ENCODE assay signal across 20 cellular contexts in the genomic region with DNA sequence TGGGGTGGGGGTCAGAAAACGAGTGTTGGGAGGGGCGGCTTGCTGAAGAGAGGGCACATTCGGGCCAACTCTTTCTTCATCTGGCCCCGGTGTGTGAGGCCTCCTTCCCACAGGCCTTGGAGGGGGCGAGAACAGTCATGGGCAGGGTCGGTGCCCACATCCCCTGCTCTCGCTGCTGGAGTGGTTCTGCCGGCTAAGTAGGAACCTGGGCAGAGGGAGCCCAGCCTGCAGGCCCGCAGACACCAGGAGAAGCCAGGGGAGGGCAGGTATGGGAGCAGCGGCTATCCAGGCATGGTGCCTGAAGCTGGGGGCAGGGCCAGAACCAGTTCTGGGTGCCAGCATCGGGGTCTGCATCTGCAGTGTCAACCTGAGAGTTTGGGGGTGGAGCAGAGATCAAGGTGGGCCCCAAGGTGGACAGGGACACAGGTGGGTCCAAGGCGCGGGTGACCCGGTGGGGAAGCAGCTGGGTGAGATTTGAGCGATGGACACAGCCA. TPM values are rescaled to one million over a fixed set of nuclear protein-coding genes. Genes with fewer than 3 reads are reported as not detected.
DNase-seq lines count a peak whose midpoint lies in the region; ATAC-seq and TF ChIP-seq lines count a peak whose summit lies in the region.
"Had no signal": no experiment of that assay in that cellular context is flagged by ENCODE, and none has a peak within 500 bp of the region (broad histone marks: within the 10 kb centered on the region; RNA-seq: fewer than 3 reads in every experiment).

No MANE protein-coding gene starts in this region.

- H3K4me2 ChIP-seq in BLaER1 treated with 17β-estradiol and CSF1 and Interleukin-3, amounts not matched to agents 10 nM and 100 nM = peak overlapping the region; percentile 31 to 84 (median 64); a peak in 21 of 22 replicates
- H3K4me2 ChIP-seq in osteoblast (ENCODE audit: insufficient read depth, low read length) (no peak overlapping the region), SK-N-SH (no peak overlapping the region)
- H3K4me2 ChIP-seq: A549, KMS-11, PC-9 had no signal

- intact Hi-C loops in cardiac septum (cut with DNase I) = no loop called here
- intact Hi-C loops in left ventricle myocardium superior (cut with micrococcal nuclease) = no loop called here

- no peak for TF ChIP-seq CTCF in right atrium auricular region (IDR thresholded peaks at IDR 0.05)
- TF ChIP-seq CTCF in osteoblast (IDR thresholded peaks at IDR 0.05; ENCODE audit: extremely low read depth, low read depth, low read length) = no peak
- no peak for TF ChIP-seq CTCF in SK-N-SH (IDR thresholded peaks at IDR 0.05)

- H4K20me1 ChIP-seq in BLaER1 treated with 17β-estradiol and CSF1 and Interleukin-3, amounts not matched to agents 10 nM and 100 nM = peaks cover 0 to 19% (median 0%) of the 10 kb centered on the region in 11 experiments; a peak in 4 of 22 replicates
- H4K20me1 ChIP-seq in osteoblast (ENCODE audit: insufficient read depth, low read length) (no peaks in the 10 kb centered on the region), SK-N-SH (ENCODE audit: insufficient read depth) (no peaks in the 10 kb centered on the region)

- H3K27ac ChIP-seq in right atrium auricular region = no peak overlapping the region
- H3K27ac ChIP-seq in BLaER1 treated with 17β-estradiol and CSF1 and Interleukin-3, amounts not matched to agents 10 nM and 100 nM = no peak overlapping the region
- H3K27ac ChIP-seq in osteoblast (ENCODE audit: low read depth, low read length) = no peak overlapping the region
- no peak overlapping the region; a peak in 1 of 4 replicates for H3K27ac ChIP-seq in SK-N-SH (ENCODE audit: low read depth in 2 of 2, low read length in 1 of 2)
- H3K27ac ChIP-seq: C4-2B, KMS-11, PC-9, RWPE1, SJSA1 had no signal

- H3K36me3 ChIP-seq in right atrium auricular region = no peaks in the 10 kb centered on the region
- H3K36me3 ChIP-seq in BLaER1 treated with 17β-estradiol and CSF1 and Interleukin-3, amounts not matched to agents 10 nM and 100 nM = no peaks in the 10 kb centered on the region
- no peaks in the 10 kb centered on the region for H3K36me3 ChIP-seq in osteoblast (ENCODE audit: insufficient read depth, low read length)
- no peaks in the 10 kb centered on the region for H3K36me3 ChIP-seq in SK-N-SH (replicated peaks in 1 of 2; ENCODE audit: control insufficient read depth in 1 of 2, insufficient read depth in 2 of 2, low read length in 1 of 2)
- H3K36me3 ChIP-seq: SJSA1 had no signal

- CTCF ChIA-PET in SK-N-SH (lab: Yijun Ruan, JAX) = interaction anchor here (0.7 to 1.9 kb wide), 8 partner anchors 19 to 179 kb away, joined by 3 to 6 read pairs (median 3); a partner anchor contains a TSS

- H2AFZ ChIP-seq in osteoblast (ENCODE audit: low read length) = no peak overlapping the region
- H2AFZ ChIP-seq in SK-N-SH (ENCODE audit: low read depth) = no peak overlapping the region
- H2AFZ ChIP-seq: PC-9 had no signal

- DNase-seq in cardiac septum (ENCODE audit: low spot score) = peak; percentile 24
- DNase-seq in right atrium auricular region (ENCODE audit: low spot score) = no peak
- DNase-seq in left ventricle myocardium superior = peak; percentile 10
- peak; percentile 35 for DNase-seq in osteoblast (ENCODE audit: insufficient read length, low spot score, missing footprints)
- DNase-seq in SK-N-SH = no peak
- DNase-seq: DMS79, GOT3, MV-4-11, NCI-H1694 treated with DMSO at 0.1 percent for 48 hours, NCI-H2107, NCI-H524 had no signal

- no peak for TF ChIP-seq RAD21 in SK-N-SH (IDR thresholded peaks at IDR 0.05; ENCODE audit: low read length)

- H3K4me1 ChIP-seq in right atrium auricular region = no peaks in the 10 kb centered on the region
- H3K4me1 ChIP-seq in BLaER1 treated with 17β-estradiol and CSF1 and Interleukin-3, amounts not matched to agents 10 nM and 100 nM = peaks cover 23 to 48% (median 41%) of the 10 kb centered on the region in 10 experiments
- peaks cover 2% of the 10 kb centered on the region for H3K4me1 ChIP-seq in osteoblast (ENCODE audit: insufficient read depth, low read length)
- H3K4me1 ChIP-seq in SK-N-SH (ENCODE audit: control insufficient read depth in 1 of 2, insufficient read depth in 2 of 2, low read depth in 1 of 2, low read length in 1 of 2) = peaks cover 0 to 33% of the 10 kb centered on the region in 2 experiments; a peak in 1 of 4 replicates
- H3K4me1 ChIP-seq: SJSA1 had no signal

- H3K79me2 ChIP-seq in osteoblast (ENCODE audit: insufficient read depth, low read length) (no peaks in the 10 kb centered on the region), SK-N-SH (ENCODE audit: insufficient read depth) (no peaks in the 10 kb centered on the region)

- H3F3A ChIP-seq in SK-N-SH (replicated peaks; ENCODE audit: insufficient read depth) = no peaks in the 10 kb centered on the region

- no peaks in the 10 kb centered on the region for H3K9me3 ChIP-seq in right atrium auricular region
- peaks cover 0 to 9% (median under 1%) of the 10 kb centered on the region in 11 experiments; a peak in 14 of 22 replicates for H3K9me3 ChIP-seq in BLaER1 treated with 17β-estradiol and CSF1 and Interleukin-3, amounts not matched to agents 10 nM and 100 nM (replicated peaks in 1 of 11)
- H3K9me3 ChIP-seq in osteoblast (ENCODE audit: low read depth, low read length) = no peaks in the 10 kb centered on the region
- no peaks in the 10 kb centered on the region for H3K9me3 ChIP-seq in SK-N-SH
- H3K9me3 ChIP-seq: SJSA1 had no signal

- ATAC-seq in left ventricle myocardium superior (no peak), GM19395 (IDR thresholded peaks at IDR 0.05; ENCODE audit: unreplicated experiment) (no peak), HG03378 (IDR thresholded peaks at IDR 0.05; ENCODE audit: unreplicated experiment) (no peak)

- no peaks in the 10 kb centered on the region for H3K9me2 ChIP-seq in SK-N-SH

- POLR2A ChIA-PET in SK-N-SH (lab: Yijun Ruan, JAX) = no interaction called here

- TF ChIP-seq EP300 in SK-N-SH (IDR thresholded peaks at IDR 0.05; ENCODE audit: borderline replicate concordance in 1 of 2, low read depth in 1 of 2, low read length in 1 of 2) = no peak

- H3K9ac ChIP-seq in BLaER1 treated with 17β-estradiol and CSF1 and Interleukin-3, amounts not matched to agents 10 nM and 100 nM = peak overlapping the region in 1 of 11 experiments; percentile 14; a peak in 2 of 22 replicates
- H3K9ac ChIP-seq in SK-N-SH = no peak overlapping the region
- H3K9ac ChIP-seq: KMS-11 had no signal

- WGBS in SK-N-SH (ENCODE audit: low lambda C conversion rate) = 79% methylated on average over 14 of the region's 15 CpGs

- H3K27me3 ChIP-seq in right atrium auricular region = no peaks in the 10 kb centered on the region
- peaks cover 0 to 57% (median 0%) of the 10 kb centered on the region in 11 experiments; a peak in 6 of 22 replicates for H3K27me3 ChIP-seq in BLaER1 treated with 17β-estradiol and CSF1 and Interleukin-3, amounts not matched to agents 10 nM and 100 nM
- H3K27me3 ChIP-seq in osteoblast (ENCODE audit: insufficient read depth, low read length) = peaks cover 7% of the 10 kb centered on the region
- H3K27me3 ChIP-seq in SK-N-SH (ENCODE audit: insufficient read depth) = no peaks in the 10 kb centered on the region
- H3K27me3 ChIP-seq: SJSA1 had no signal

- H3K4me3 ChIP-seq in right atrium auricular region (no peak overlapping the region), osteoblast (ENCODE audit: insufficient read depth, low read length) (no peak overlapping the region), SK-N-SH (ENCODE audit: low read depth in 2 of 2, low read length in 1 of 2) (no peak overlapping the region)
- H3K4me3 ChIP-seq in BLaER1 treated with 17β-estradiol and CSF1 and Interleukin-3, amounts not matched to agents 10 nM and 100 nM = no peak overlapping the region
- H3K4me3 ChIP-seq: A549, PC-9, SJSA1 had no signal

TF ChIP-seq in SK-N-SH, 30 proteins besides CTCF, POLR2A, EP300 and RAD21:
- no peak for TF ChIP-seq GATA2 (CRISPR knock-in tag; IDR thresholded peaks at IDR 0.05)
- no peak for TF ChIP-seq ELF1 (IDR thresholded peaks at IDR 0.05)
- no peak for TF ChIP-seq RCOR1 (IDR thresholded peaks at IDR 0.05; ENCODE audit: low read length)
- TF ChIP-seq NFIC (IDR thresholded peaks at IDR 0.05; ENCODE audit: borderline replicate concordance) = no peak
- no peak for TF ChIP-seq MXI1 (IDR thresholded peaks at IDR 0.05; ENCODE audit: low read depth, low read length)
- no peak for TF ChIP-seq TAF1 (IDR thresholded peaks at IDR 0.05; ENCODE audit: borderline replicate concordance, low read depth, low read length)
- TF ChIP-seq, protein P1, sequence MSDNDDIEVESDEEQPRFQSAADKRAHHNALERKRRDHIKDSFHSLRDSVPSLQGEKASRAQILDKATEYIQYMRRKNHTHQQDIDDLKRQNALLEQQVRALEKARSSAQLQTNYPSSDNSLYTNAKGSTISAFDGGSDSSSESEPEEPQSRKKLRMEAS (IDR thresholded peaks at IDR 0.05; ENCODE audit: low read depth) = no peak
- TF ChIP-seq, protein P2, sequence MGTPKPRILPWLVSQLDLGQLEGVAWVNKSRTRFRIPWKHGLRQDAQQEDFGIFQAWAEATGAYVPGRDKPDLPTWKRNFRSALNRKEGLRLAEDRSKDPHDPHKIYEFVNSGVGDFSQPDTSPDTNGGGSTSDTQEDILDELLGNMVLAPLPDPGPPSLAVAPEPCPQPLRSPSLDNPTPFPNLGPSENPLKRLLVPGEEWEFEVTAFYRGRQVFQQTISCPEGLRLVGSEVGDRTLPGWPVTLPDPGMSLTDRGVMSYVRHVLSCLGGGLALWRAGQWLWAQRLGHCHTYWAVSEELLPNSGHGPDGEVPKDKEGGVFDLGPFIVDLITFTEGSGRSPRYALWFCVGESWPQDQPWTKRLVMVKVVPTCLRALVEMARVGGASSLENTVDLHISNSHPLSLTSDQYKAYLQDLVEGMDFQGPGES (IDR thresholded peaks at IDR 0.05; ENCODE audit: low read depth, low read length) = no peak
- no peak for TF ChIP-seq EZH2phosphoT487 (IDR thresholded peaks at IDR 0.05; ENCODE audit: borderline replicate concordance, low read depth)
- no peak for TF ChIP-seq GABPA (IDR thresholded peaks at IDR 0.05; ENCODE audit: low read depth)
- TF ChIP-seq MEF2A (IDR thresholded peaks at IDR 0.05; ENCODE audit: borderline replicate concordance, low read depth) = no peak
- no peak for TF ChIP-seq FOSL2 (IDR thresholded peaks at IDR 0.05; ENCODE audit: borderline replicate concordance, low read depth)
- TF ChIP-seq SMC3 (IDR thresholded peaks at IDR 0.05; ENCODE audit: low read depth, low read length) = no peak
- no peak for TF ChIP-seq NRF1 (IDR thresholded peaks at IDR 0.05; ENCODE audit: low read depth, low read length)
- no peak for TF ChIP-seq FOXM1 (IDR thresholded peaks at IDR 0.05; ENCODE audit: low read depth)
- TF ChIP-seq TEAD4 (IDR thresholded peaks at IDR 0.05; ENCODE audit: borderline replicate concordance, insufficient read depth) = no peak
- TF ChIP-seq FOXJ3 (CRISPR knock-in tag; IDR thresholded peaks at IDR 0.05) = no peak

RNA-seq across cellular contexts. Expression of a gene that starts 46.6 kb away (rescaled TPM):
- total RNA-seq in cardiac septum (21.6 TPM), right atrium auricular region (10 to 100 TPM; 28.7 to 35.5 TPM), left ventricle myocardium superior (40.5 TPM), osteoblast (47.1 and 57.2 TPM in 2 replicates)
- polyA plus RNA-seq in SK-N-SH (2012; rRNA removed) = 34.6 and 77.0 TPM in 2 replicates
- 42.6 and 64.9 TPM in 2 replicates for polyA plus RNA-seq in SK-N-SH (2012; cell fraction: cytosol; rRNA removed)
- polyA plus RNA-seq in SK-N-SH (2012; cell fraction: nucleus; rRNA removed) = 45.4 and 53.6 TPM in 2 replicates

Comparison
In these comparisons a context has a peak if more than half of its experiments do, and no peak if none do; other contexts are left out.
1. DNase-seq: peak in cardiac septum (single experiment), left ventricle myocardium superior (single experiment) and osteoblast (single experiment); none in right atrium auricular region (single experiment) and SK-N-SH (single experiment).
2. H3K4me2 ChIP-seq: peak in BLaER1 treated with 17β-estradiol and CSF1 and Interleukin-3, amounts not matched to agents 10 nM and 100 nM (11 of 11); none in osteoblast (single experiment) and SK-N-SH (single experiment).